8 cellular contexts compared by ENCODE assay signal in genomic region chr14:39432179-39432618, GRCh38. TPM values are rescaled to one million over a fixed set of nuclear protein-coding genes. Genes with fewer than 3 reads are reported as not detected.
DNase-seq lines count a peak whose midpoint lies in the region; ATAC-seq, FAIRE-seq and TF ChIP-seq lines count a peak whose summit lies in the region.

Gene FBXO33 (minus strand): TSS chr14:39432433. CDS start chr14:39432162, 271 bp downstream.

- TF ChIP-seq EP300 in Ishikawa (IDR thresholded peaks at IDR 0.05; ENCODE audit: borderline replicate concordance): peak; percentile 43; the same call in 1 of the 2 replicates

- peak within 1 kb of the TSS; percentile 93 for H3K4me3 ChIP-seq in epithelial cell of proximal tubule (ENCODE audit: low read depth, low read length)

- ATAC-seq in GM21619 (IDR thresholded peaks at IDR 0.05; ENCODE audit: unreplicated experiment): peak; percentile 77

- TF ChIP-seq RAD21 in Ishikawa (IDR thresholded peaks at IDR 0.05; ENCODE audit: low read depth): no peak

- no peak for TF ChIP-seq CTCF in D721Med (IDR thresholded peaks at IDR 0.05; ENCODE audit: insufficient read depth, missing control alignments)
- no peak for TF ChIP-seq CTCF in epithelial cell of proximal tubule (conservative IDR thresholded peaks at IDR 0.05; ENCODE audit: low read depth, low read length)

- no peak for FAIRE-seq in D721Med (lab: Jason Lieb, UNC)

- DNase-seq in D721Med (ENCODE audit: insufficient read length, low spot score) (peak; percentile 49), OCI-M2 (lab: John Stamatoyannopoulos, UW; ENCODE audit: unreplicated experiment) (peak; percentile 82), activated T-cell treated with anti-CD3 and anti-CD28 coated beads for 48 hours (ENCODE audit: low read depth) (peak; percentile 94), epithelial cell of proximal tubule (ENCODE audit: low read depth) (peak; percentile 68), mucosa of gallbladder (ENCODE audit: low spot score) (peak; percentile 96)
- peak; percentile 92 for DNase-seq in stimulated activated CD8-positive, alpha-beta memory T cell treated with anti-CD3 and anti-CD28 coated beads, Interleukin-4, amount 100 ng/mL, for 24 hours (ENCODE audit: low read depth)

TF ChIP-seq in Ishikawa, 13 proteins besides CTCF, POLR2A, EP300 and RAD21:
- no peak for TF ChIP-seq FOXM1 (IDR thresholded peaks at IDR 0.05; ENCODE audit: borderline replicate concordance, low read depth)
- no peak for TF ChIP-seq MAX (IDR thresholded peaks at IDR 0.05)
- 0 out of 2 replicates have a peak, but pooled peaks have one; percentile 17 for TF ChIP-seq CREB1 (IDR thresholded peaks at IDR 0.05; ENCODE audit: low read depth)
- TF ChIP-seq USF1 (IDR thresholded peaks at IDR 0.05): peak; percentile 93

RNA-seq across cellular contexts. Expression of gene FBXO33, which starts in this region (rescaled TPM):
- total RNA-seq in epithelial cell of proximal tubule: 14.4 and 16.8 TPM in 2 replicates
- total RNA-seq in mucosa of gallbladder: 10.6 TPM

Comparison
In these comparisons a context has a peak if more than half of its experiments do, and no peak if none do; other contexts are left out.
1. Peak in every context shown above with its lines: DNase-seq, ATAC-seq and H3K4me3 ChIP-seq.